19 cellular contexts compared by ENCODE assay signal in the genomic region with DNA sequence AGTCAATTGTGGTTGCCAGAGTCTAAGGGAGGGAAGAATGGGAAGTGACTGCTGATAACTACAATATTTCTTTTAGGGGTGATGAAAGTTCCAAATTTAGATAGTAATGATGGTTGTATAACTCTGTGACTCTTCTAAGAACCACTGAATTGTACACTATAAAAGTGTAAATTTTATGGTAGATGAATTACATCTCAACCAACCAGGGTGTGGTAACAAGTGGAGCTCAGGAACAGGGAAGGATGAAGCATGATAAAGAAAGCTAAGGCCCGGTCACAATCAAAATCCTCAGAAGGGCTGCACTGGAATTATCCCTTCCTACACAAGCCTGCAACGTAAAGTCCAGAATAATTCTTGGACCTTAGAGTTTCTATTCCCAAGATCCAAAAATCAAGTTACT.
DNase-seq lines count a peak whose midpoint lies in the region; ATAC-seq and TF ChIP-seq lines count a peak whose summit lies in the region.
"Had no signal": no experiment of that assay in that cellular context is flagged by ENCODE, and none has a peak within 500 bp of the region (broad histone marks: within the 10 kb centered on the region; RNA-seq: fewer than 3 reads in every experiment).

No MANE protein-coding gene starts in this region.

- TF ChIP-seq CTCF in colonic mucosa (IDR thresholded peaks at IDR 0.05) (no peak), transverse colon (IDR thresholded peaks at IDR 0.05) (no peak), Caco-2 (IDR thresholded peaks at IDR 0.05; ENCODE audit: insufficient read depth in 1 of 2, low read depth in 1 of 2, low read length in 1 of 2, severe bottlenecking in 1 of 2, unreplicated experiment in 1 of 2) (no peak)

- no peak for TF ChIP-seq EP300 in transverse colon (IDR thresholded peaks at IDR 0.05; ENCODE audit: low read depth)

- intact Hi-C loops in colonic mucosa (cut with DNase I) (no loop called here), transverse colon (cut with DNase I; ENCODE audit: low total_unique reads) (no loop called here), Caco-2 (cut with micrococcal nuclease; ENCODE audit: unreplicated experiment) (no loop called here)

- no TSS peak for BruUV-seq in Caco-2 (replicated peaks; lab: Mats Ljungman, UMichigan)

- no peaks in the 10 kb centered on the region for H3K27me3 Mint-ChIP-seq in Caco-2 (ENCODE audit: insufficient read depth, unreplicated experiment)
- H3K27me3 Mint-ChIP-seq: B cell; CD4-positive, CD25-positive, alpha-beta regulatory T cell had no signal

- no peak overlapping the region for H3K4me3 Mint-ChIP-seq in Caco-2 (ENCODE audit: unreplicated experiment)
- H3K4me3 Mint-ChIP-seq: B cell; CD4-positive, CD25-positive, alpha-beta regulatory T cell; CD8-positive, alpha-beta T cell; GM23338; H9 had no signal

- H3K27ac Mint-ChIP-seq in Caco-2 (ENCODE audit: unreplicated experiment), result no peak overlapping the region
- H3K27ac Mint-ChIP-seq: B cell; CD4-positive, CD25-positive, alpha-beta regulatory T cell; CD8-positive, alpha-beta T cell; GM23338; H9 had no signal

- H3K9me3 Mint-ChIP-seq in Caco-2 (ENCODE audit: unreplicated experiment), result no peaks in the 10 kb centered on the region

- H3K27ac ChIP-seq in colonic mucosa, result peak overlapping the region; percentile 72
- peak overlapping the region; percentile 79 to 81 for H3K27ac ChIP-seq in mucosa of rectum (ENCODE audit: low read depth in 2 of 2, low read length in 2 of 2)
- peak overlapping the region; percentile 80 to 85 (median 82) for H3K27ac ChIP-seq in transverse colon
- H3K27ac ChIP-seq: BLaER1, C4-2B had no signal

- no peaks in the 10 kb centered on the region for H3K4me1 Mint-ChIP-seq in Caco-2 (ENCODE audit: low read depth, unreplicated experiment)
- H3K4me1 Mint-ChIP-seq: B cell; CD4-positive, CD25-positive, alpha-beta regulatory T cell; GM23338; H9 had no signal

- no peak overlapping the region for H3K9ac ChIP-seq in colonic mucosa (ENCODE audit: low read depth in 2 of 2, low read length in 2 of 2)
- peak overlapping the region; percentile 11 to 35 for H3K9ac ChIP-seq in mucosa of rectum (ENCODE audit: low read depth in 1 of 2, low read length in 2 of 2)
- H3K9ac ChIP-seq: BLaER1 had no signal

- in situ Hi-C loops in transverse colon (cut with MboI; ENCODE audit: low pct_ligation_motif_present in 1 of 4, low pct_unique_long_range_greater_than_20kb in 1 of 4, low sequenced_read_pairs in 3 of 4), result no loop called here

- no peaks in the 10 kb centered on the region for H3K36me3 ChIP-seq in colonic mucosa
- no peaks in the 10 kb centered on the region for H3K36me3 ChIP-seq in mucosa of rectum (ENCODE audit: control insufficient read depth in 2 of 2, insufficient read depth in 2 of 2, low read length in 2 of 2)
- H3K36me3 ChIP-seq in transverse colon, result no peaks in the 10 kb centered on the region
- no peaks in the 10 kb centered on the region for H3K36me3 ChIP-seq in Caco-2 (ENCODE audit: control insufficient read depth, insufficient read depth, low read length)
- H3K36me3 ChIP-seq: BLaER1 had no signal

- no peak for ATAC-seq in GM18520 (IDR thresholded peaks at IDR 0.05; ENCODE audit: unreplicated experiment)
- ATAC-seq: CD8-positive, alpha-beta T cell; GM12878; GM23338; HCT116 had no signal

- DNase-seq in colonic mucosa (peak; percentile 32), transverse colon (peak; percentile 20), Caco-2 (no peak), dermis blood vessel endothelial cell (no peak)
- DNase-seq: CD4-positive, CD25-positive, alpha-beta regulatory T cell; CD8-positive, alpha-beta T cell; DMS 273 treated with DMSO at 0.1 percent for 48 hours; DMS79; EL; GDM1; H9 had no signal

- POLR2A ChIA-PET in Caco-2 (lab: Charles Lee), result no interaction called here

- WGBS in transverse colon (ENCODE audit: low coverage in 1 of 2), 2 donors, result 39 to 44% methylated on average over 2 of the region's 2 CpGs

- no peak for TF ChIP-seq POLR2A in transverse colon (IDR thresholded peaks at IDR 0.05)

- no peaks in the 10 kb centered on the region for H3K36me3 Mint-ChIP-seq in Caco-2 (ENCODE audit: insufficient read depth, unreplicated experiment)
- H3K36me3 Mint-ChIP-seq: CD4-positive, CD25-positive, alpha-beta regulatory T cell; CD8-positive, alpha-beta T cell had no signal

- H3K4me1 ChIP-seq in colonic mucosa, result peaks cover 4% of the 10 kb centered on the region
- peaks cover 29 to 45% of the 10 kb centered on the region in 2 donors for H3K4me1 ChIP-seq in mucosa of rectum (ENCODE audit: control insufficient read depth in 2 of 2, insufficient read depth in 2 of 2, low read length in 2 of 2)
- H3K4me1 ChIP-seq in transverse colon, result peaks cover 0 to 49% (median 20%) of the 10 kb centered on the region in 4 donors
- H3K4me1 ChIP-seq in Caco-2, result no peaks in the 10 kb centered on the region
- H3K4me1 ChIP-seq: BLaER1 had no signal

- no peak overlapping the region for H3K4me3 ChIP-seq in colonic mucosa
- peak overlapping the region in 1 of 2 donors; percentile 22 for H3K4me3 ChIP-seq in mucosa of rectum (ENCODE audit: low read length in 2 of 2)
- H3K4me3 ChIP-seq in transverse colon, result no peak overlapping the region
- no peak overlapping the region for H3K4me3 ChIP-seq in Caco-2 (ENCODE audit: low read depth, low read length)
- H3K4me3 ChIP-seq: BLaER1, GM12878, GM23338 had no signal

- CTCF ChIA-PET in Caco-2 (lab: Charles Lee), result no interaction called here

- H3K27me3 ChIP-seq in colonic mucosa (no peaks in the 10 kb centered on the region), mucosa of rectum (ENCODE audit: control insufficient read depth in 2 of 2, insufficient read depth in 2 of 2, low read length in 2 of 2) (no peaks in the 10 kb centered on the region), transverse colon (no peaks in the 10 kb centered on the region), Caco-2 (replicated peaks; ENCODE audit: control insufficient read depth, insufficient read depth, low read length) (no peaks in the 10 kb centered on the region)
- H3K27me3 ChIP-seq: BLaER1 had no signal

- no peaks in the 10 kb centered on the region for H3K9me3 ChIP-seq in colonic mucosa
- H3K9me3 ChIP-seq in mucosa of rectum (ENCODE audit: control insufficient read depth in 2 of 2, low read length in 2 of 2), result no peaks in the 10 kb centered on the region
- peaks cover 0 to 4% of the 10 kb centered on the region in 2 donors for H3K9me3 ChIP-seq in transverse colon
- no peaks in the 10 kb centered on the region for H3K9me3 ChIP-seq in Caco-2
- H3K9me3 ChIP-seq: BLaER1 had no signal

Comparison
In these comparisons a context has a peak if more than half of its experiments do, and no peak if none do; other contexts are left out.
1. DNase-seq: peak in colonic mucosa (single experiment) and transverse colon (single experiment); none in Caco-2 (0 of 2) and dermis blood vessel endothelial cell (single experiment).
2. H3K9ac ChIP-seq: peak in mucosa of rectum (2 of 2); none in colonic mucosa (0 of 2).
3. Peak in every context shown above with its lines, with median percentiles within 50 percentile points of each other: H3K27ac ChIP-seq.